11 cellular contexts compared by ENCODE assay signal in genomic region chr2:113211226-113212105, GRCh38. TPM values are rescaled to one million over a fixed set of nuclear protein-coding genes. Genes with fewer than 3 reads are reported as not detected.
DNase-seq lines count a peak whose midpoint lies in the region; ATAC-seq and TF ChIP-seq lines count a peak whose summit lies in the region.
"Had no signal": no experiment of that assay in that cellular context is flagged by ENCODE, and none has a peak within 500 bp of the region (broad histone marks: within the 10 kb centered on the region; RNA-seq: fewer than 3 reads in every experiment).

No MANE protein-coding gene starts in this region.

- H3K79me2 ChIP-seq in ACC112 (ENCODE audit: control insufficient read depth, insufficient read depth, low read length, unreplicated experiment) = no peaks in the 10 kb centered on the region

- H3K27ac ChIP-seq in ACC112 (ENCODE audit: low read depth, low read length) (no peak overlapping the region), esophagus muscularis mucosa (replicated peaks in 1 of 4) (peak overlapping the region; percentile 60 to 68 (median 66))

- H3K27me3 ChIP-seq in ACC112 (ENCODE audit: insufficient read depth, low read length) (no peaks in the 10 kb centered on the region), esophagus muscularis mucosa (no peaks in the 10 kb centered on the region)

- H2AFZ ChIP-seq in ACC112 (ENCODE audit: low read length, unreplicated experiment) = peak overlapping the region; percentile 85

- no peak for TF ChIP-seq EP300 in esophagus muscularis mucosa (IDR thresholded peaks at IDR 0.05)

- WGBS in esophagus muscularis mucosa = 60% methylated on average over 12 of the region's 13 CpGs

- ATAC-seq in GM19351 (IDR thresholded peaks at IDR 0.05; ENCODE audit: unreplicated experiment) (no peak), HG03571 (IDR thresholded peaks at IDR 0.05; ENCODE audit: unreplicated experiment) (no peak), HG03045 (IDR thresholded peaks at IDR 0.05; ENCODE audit: unreplicated experiment) (no peak), HG03378 (IDR thresholded peaks at IDR 0.05; ENCODE audit: unreplicated experiment) (no peak)
- ATAC-seq: activated naive CD4-positive, alpha-beta T cell treated with anti-CD3 and anti-CD28 coated beads, Interleukin-2, amount 50 U/mL, for 72 hours had no signal

- no peaks in the 10 kb centered on the region for H3K36me3 ChIP-seq in ACC112 (ENCODE audit: insufficient read depth, low read length)
- no peaks in the 10 kb centered on the region for H3K36me3 ChIP-seq in esophagus muscularis mucosa

- intact Hi-C loops in esophagus muscularis mucosa (cut with DNase I) = no loop called here

- H3K4me1 ChIP-seq in ACC112 (ENCODE audit: control insufficient read depth, insufficient read depth, low read length, unreplicated experiment) (peaks cover 14% of the 10 kb centered on the region), esophagus muscularis mucosa (peaks cover 27 to 46% (median 43%) of the 10 kb centered on the region in 4 donors)

- H3K4me3 ChIP-seq in ACC112 (ENCODE audit: low read depth, low read length) (no peak overlapping the region; the same call in 1 of the 2 replicates), esophagus muscularis mucosa (peak overlapping the region in 3 of 4 donors; percentile 9 to 13 (median 12))

- no peak for TF ChIP-seq CTCF in esophagus muscularis mucosa (IDR thresholded peaks at IDR 0.05)

- H3K9me3 ChIP-seq in esophagus muscularis mucosa = no peaks in the 10 kb centered on the region

- TF ChIP-seq POLR2A in esophagus muscularis mucosa (IDR thresholded peaks at IDR 0.05; ENCODE audit: low read depth) = no peak

- DNase-seq in MV-4-11 (lab: John Stamatoyannopoulos, UW) = peak; percentile 60
- DNase-seq in esophagus muscularis mucosa (ENCODE audit: extremely low spot score) = no peak
- peak; percentile 86 for DNase-seq in myocyte (ENCODE audit: low read depth)
- DNase-seq: CD4-positive, CD25-positive, alpha-beta regulatory T cell; hippocampal formation had no signal

RNA-seq across cellular contexts. Expression of gene PSD4, which starts 37.7 kb away (rescaled TPM):
- total RNA-seq in esophagus muscularis mucosa = 1 to 10 TPM; 3.1 to 4.6 (median 3.6) TPM
- 0.83 and 1.2 TPM in 2 replicates for total RNA-seq in myocyte
- 0.62 TPM for polyA plus RNA-seq in myocyte (2012)
